In the genomic region with DNA sequence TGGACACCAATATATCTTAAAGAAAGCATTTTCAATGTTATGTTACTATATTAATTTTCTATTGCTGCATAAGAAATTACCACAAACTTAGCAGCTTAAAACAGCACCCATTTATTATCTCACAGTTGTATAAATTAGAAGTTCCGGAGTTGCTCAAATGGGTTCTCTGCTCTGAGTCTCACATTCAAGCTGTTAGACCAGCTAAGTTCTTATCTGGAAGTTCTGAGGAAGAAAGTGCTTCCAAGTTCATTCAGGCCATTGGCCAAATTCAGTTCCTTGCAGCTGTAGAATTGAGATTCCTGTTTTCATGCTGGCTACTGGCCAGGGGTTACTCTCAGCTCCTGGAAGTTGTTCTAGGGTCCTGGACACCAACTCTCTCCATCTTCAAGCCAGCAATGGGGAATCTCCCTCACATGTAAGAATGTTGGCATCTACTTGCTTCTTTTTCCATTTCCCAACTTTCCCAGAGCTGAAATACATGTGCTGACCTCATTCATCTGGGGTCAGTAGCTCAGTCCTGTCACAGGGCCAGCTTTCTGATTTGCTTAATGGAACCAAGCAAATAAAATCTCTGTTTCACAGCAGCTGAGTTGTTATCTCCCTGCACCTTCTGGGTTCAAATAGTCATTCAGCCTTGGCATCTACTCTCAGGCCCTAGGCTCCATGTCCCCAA, we compare ENCODE assay signal across 1 cellular context.
A peak's percentile ranks its signal among the peaks of the same experiment; 100 is the strongest.
TF ChIP-seq lines count a peak whose summit lies in the region.

No MANE protein-coding gene starts in this region.

TF ChIP-seq in K562, 482 proteins besides CTCF, POLR2A, EP300 and RAD21 (continued from another document):
- TF ChIP-seq, protein P1, sequence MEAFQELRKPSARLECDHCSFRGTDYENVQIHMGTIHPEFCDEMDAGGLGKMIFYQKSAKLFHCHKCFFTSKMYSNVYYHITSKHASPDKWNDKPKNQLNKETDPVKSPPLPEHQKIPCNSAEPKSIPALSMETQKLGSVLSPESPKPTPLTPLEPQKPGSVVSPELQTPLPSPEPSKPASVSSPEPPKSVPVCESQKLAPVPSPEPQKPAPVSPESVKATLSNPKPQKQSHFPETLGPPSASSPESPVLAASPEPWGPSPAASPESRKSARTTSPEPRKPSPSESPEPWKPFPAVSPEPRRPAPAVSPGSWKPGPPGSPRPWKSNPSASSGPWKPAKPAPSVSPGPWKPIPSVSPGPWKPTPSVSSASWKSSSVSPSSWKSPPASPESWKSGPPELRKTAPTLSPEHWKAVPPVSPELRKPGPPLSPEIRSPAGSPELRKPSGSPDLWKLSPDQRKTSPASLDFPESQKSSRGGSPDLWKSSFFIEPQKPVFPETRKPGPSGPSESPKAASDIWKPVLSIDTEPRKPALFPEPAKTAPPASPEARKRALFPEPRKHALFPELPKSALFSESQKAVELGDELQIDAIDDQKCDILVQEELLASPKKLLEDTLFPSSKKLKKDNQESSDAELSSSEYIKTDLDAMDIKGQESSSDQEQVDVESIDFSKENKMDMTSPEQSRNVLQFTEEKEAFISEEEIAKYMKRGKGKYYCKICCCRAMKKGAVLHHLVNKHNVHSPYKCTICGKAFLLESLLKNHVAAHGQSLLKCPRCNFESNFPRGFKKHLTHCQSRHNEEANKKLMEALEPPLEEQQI (IDR thresholded peaks at IDR 0.05), result peak; percentile 35; the same call in 1 of the 2 replicates
- TF ChIP-seq HDAC2 (IDR thresholded peaks at IDR 0.05), result peak; percentile 99
- no peak for TF ChIP-seq ZNF696 (CRISPR knock-in tag; conservative IDR thresholded peaks at IDR 0.05)
- TF ChIP-seq, protein P2, sequence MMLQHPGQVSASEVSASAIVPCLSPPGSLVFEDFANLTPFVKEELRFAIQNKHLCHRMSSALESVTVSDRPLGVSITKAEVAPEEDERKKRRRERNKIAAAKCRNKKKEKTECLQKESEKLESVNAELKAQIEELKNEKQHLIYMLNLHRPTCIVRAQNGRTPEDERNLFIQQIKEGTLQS (IDR thresholded peaks at IDR 0.05), result peak; percentile 61; the same call in 1 of the 2 replicates
- TF ChIP-seq, protein P2 (CRISPR knock-in tag; conservative IDR thresholded peaks at IDR 0.05), result no peak
- peak in 1 of 2 experiments; percentile 51; a peak in 2 of 4 replicates for TF ChIP-seq FOXA3 (CRISPR knock-in tag; conservative IDR thresholded peaks at IDR 0.05 in 1 of 2, IDR thresholded peaks at IDR 0.05 in 1 of 2)
- TF ChIP-seq NONO (IDR thresholded peaks at IDR 0.05; ENCODE audit: low read depth in 2 of 2, low read length in 1 of 2), result no peak
- TF ChIP-seq ZNF76 (CRISPR knock-in tag; IDR thresholded peaks at IDR 0.05; ENCODE audit: borderline replicate concordance), result no peak
- peak; percentile 71 for TF ChIP-seq PML (IDR thresholded peaks at IDR 0.05; ENCODE audit: low read length)
- TF ChIP-seq ARNT (IDR thresholded peaks at IDR 0.05), result 0 out of 4 replicates have a peak, but pooled peaks of 1 of the 2 experiments have one; percentile 65
- no peak for TF ChIP-seq JUND (IDR thresholded peaks at IDR 0.05; ENCODE audit: borderline replicate concordance, low read depth, low read length)
- peak; percentile 66; the same call in 1 of the 3 replicates for TF ChIP-seq JUND (tag; IDR thresholded peaks at IDR 0.05; ENCODE audit: borderline replicate concordance, low read depth, low read length)
- no peak for TF ChIP-seq TEAD2 (tag; IDR thresholded peaks at IDR 0.05)
- TF ChIP-seq ZNF384 (IDR thresholded peaks at IDR 0.05; ENCODE audit: low read depth, low read length), result no peak
- TF ChIP-seq NBN (IDR thresholded peaks at IDR 0.05; ENCODE audit: low read depth), result 0 out of 2 replicates have a peak, but pooled peaks have one; percentile 25
- TF ChIP-seq, protein P3, sequence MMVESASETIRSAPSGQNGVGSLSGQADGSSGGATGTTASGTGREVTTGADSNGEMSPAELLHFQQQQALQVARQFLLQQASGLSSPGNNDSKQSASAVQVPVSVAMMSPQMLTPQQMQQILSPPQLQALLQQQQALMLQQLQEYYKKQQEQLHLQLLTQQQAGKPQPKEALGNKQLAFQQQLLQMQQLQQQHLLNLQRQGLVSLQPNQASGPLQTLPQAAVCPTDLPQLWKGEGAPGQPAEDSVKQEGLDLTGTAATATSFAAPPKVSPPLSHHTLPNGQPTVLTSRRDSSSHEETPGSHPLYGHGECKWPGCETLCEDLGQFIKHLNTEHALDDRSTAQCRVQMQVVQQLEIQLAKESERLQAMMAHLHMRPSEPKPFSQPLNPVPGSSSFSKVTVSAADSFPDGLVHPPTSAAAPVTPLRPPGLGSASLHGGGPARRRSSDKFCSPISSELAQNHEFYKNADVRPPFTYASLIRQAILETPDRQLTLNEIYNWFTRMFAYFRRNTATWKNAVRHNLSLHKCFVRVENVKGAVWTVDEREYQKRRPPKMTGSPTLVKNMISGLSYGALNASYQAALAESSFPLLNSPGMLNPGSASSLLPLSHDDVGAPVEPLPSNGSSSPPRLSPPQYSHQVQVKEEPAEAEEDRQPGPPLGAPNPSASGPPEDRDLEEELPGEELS (CRISPR knock-in tag; IDR thresholded peaks at IDR 0.05; ENCODE audit: borderline replicate concordance), result no peak
- TF ChIP-seq POU5F1 (IDR thresholded peaks at IDR 0.05; ENCODE audit: borderline replicate concordance, low read depth, low read length, partially characterized antibody), result no peak
- TF ChIP-seq ZNF589 (CRISPR knock-in tag; IDR thresholded peaks at IDR 0.05; ENCODE audit: low read depth), result no peak
- TF ChIP-seq FOSL1 (tag; conservative IDR thresholded peaks at IDR 0.05), result peak; percentile 31; the same call in 1 of the 2 replicates
- TF ChIP-seq CCNT2 (IDR thresholded peaks at IDR 0.05; ENCODE audit: borderline replicate concordance, extremely low read depth, insufficient read length, low read depth, low read length), result peak; percentile 28
- no peak for TF ChIP-seq GABPB2 (CRISPR knock-in tag; conservative IDR thresholded peaks at IDR 0.05)
- peak; percentile 10 to 28; a peak in 1 of 4 replicates for TF ChIP-seq TRIM24 (IDR thresholded peaks at IDR 0.05)
- TF ChIP-seq, protein P4, sequence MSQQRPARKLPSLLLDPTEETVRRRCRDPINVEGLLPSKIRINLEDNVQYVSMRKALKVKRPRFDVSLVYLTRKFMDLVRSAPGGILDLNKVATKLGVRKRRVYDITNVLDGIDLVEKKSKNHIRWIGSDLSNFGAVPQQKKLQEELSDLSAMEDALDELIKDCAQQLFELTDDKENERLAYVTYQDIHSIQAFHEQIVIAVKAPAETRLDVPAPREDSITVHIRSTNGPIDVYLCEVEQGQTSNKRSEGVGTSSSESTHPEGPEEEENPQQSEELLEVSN (IDR thresholded peaks at IDR 0.05; ENCODE audit: borderline replicate concordance in 1 of 2, extremely low read depth in 1 of 2, insufficient read depth in 1 of 2, insufficient read length in 1 of 2, low read depth in 1 of 2, low read length in 1 of 2, poor library complexity in 1 of 2, severe bottlenecking in 1 of 2), result no peak
- TF ChIP-seq, protein P5, sequence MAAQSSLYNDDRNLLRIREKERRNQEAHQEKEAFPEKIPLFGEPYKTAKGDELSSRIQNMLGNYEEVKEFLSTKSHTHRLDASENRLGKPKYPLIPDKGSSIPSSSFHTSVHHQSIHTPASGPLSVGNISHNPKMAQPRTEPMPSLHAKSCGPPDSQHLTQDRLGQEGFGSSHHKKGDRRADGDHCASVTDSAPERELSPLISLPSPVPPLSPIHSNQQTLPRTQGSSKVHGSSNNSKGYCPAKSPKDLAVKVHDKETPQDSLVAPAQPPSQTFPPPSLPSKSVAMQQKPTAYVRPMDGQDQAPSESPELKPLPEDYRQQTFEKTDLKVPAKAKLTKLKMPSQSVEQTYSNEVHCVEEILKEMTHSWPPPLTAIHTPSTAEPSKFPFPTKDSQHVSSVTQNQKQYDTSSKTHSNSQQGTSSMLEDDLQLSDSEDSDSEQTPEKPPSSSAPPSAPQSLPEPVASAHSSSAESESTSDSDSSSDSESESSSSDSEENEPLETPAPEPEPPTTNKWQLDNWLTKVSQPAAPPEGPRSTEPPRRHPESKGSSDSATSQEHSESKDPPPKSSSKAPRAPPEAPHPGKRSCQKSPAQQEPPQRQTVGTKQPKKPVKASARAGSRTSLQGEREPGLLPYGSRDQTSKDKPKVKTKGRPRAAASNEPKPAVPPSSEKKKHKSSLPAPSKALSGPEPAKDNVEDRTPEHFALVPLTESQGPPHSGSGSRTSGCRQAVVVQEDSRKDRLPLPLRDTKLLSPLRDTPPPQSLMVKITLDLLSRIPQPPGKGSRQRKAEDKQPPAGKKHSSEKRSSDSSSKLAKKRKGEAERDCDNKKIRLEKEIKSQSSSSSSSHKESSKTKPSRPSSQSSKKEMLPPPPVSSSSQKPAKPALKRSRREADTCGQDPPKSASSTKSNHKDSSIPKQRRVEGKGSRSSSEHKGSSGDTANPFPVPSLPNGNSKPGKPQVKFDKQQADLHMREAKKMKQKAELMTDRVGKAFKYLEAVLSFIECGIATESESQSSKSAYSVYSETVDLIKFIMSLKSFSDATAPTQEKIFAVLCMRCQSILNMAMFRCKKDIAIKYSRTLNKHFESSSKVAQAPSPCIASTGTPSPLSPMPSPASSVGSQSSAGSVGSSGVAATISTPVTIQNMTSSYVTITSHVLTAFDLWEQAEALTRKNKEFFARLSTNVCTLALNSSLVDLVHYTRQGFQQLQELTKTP (IDR thresholded peaks at IDR 0.05; ENCODE audit: low read depth in 1 of 2, partially characterized antibody in 2 of 2), result peak; percentile 41 to 54
- TF ChIP-seq, protein P6, sequence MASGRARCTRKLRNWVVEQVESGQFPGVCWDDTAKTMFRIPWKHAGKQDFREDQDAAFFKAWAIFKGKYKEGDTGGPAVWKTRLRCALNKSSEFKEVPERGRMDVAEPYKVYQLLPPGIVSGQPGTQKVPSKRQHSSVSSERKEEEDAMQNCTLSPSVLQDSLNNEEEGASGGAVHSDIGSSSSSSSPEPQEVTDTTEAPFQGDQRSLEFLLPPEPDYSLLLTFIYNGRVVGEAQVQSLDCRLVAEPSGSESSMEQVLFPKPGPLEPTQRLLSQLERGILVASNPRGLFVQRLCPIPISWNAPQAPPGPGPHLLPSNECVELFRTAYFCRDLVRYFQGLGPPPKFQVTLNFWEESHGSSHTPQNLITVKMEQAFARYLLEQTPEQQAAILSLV (tag; IDR thresholded peaks at IDR 0.05), result no peak
- TF ChIP-seq ZNF224 (CRISPR knock-in tag; IDR thresholded peaks at IDR 0.05), result no peak
TF ChIP-seq in K562: peak in this region for 58.
